Comparison of ENCODE assay signal across 8 cellular contexts in the genomic region with DNA sequence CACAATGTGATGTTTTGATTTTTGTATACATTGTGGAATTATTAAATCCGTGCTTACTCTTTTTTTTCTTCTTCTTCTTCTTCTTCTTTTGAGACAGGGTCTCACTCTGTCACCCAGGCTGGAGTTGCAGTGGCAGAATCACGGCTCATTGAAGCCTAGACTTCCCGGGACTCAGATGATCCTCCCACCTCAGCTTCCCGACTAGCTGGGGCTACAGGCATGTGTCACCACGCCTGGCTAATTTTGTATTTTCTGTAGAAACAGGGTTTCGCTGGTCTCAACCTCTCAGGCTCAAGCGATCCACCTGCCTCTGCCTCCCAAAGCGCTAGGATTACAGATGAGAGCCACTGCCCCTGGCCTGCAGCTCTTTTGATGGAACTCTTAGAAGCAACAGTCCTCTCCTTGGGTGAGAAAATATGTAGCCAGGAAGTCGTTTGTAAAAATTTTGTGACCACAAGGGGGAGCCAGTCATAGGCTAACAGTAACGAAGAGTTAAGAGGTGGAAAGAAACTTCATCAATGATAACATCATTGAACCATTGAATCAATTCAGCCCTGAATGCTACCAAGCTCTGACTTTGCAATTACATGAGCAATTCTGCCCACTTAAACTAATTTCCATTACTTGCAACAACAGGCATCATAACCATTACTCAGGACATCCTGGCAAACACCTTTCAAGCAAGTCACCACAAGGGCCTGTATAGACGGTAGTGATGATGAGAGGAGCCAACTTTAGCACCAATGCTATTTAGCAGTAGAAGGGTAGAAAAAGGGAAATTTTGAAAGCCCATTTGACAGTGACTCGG. TPM values are rescaled to one million over a fixed set of nuclear protein-coding genes. Genes with fewer than 3 reads are reported as not detected.
A peak's percentile ranks its signal among the peaks of the same experiment; 100 is the strongest.
DNase-seq lines count a peak whose midpoint lies in the region; ATAC-seq lines count a peak whose summit lies in the region.

No MANE protein-coding gene starts in this region.

- CTCF ChIA-PET in CD4-positive, alpha-beta memory T cell (lab: Charles Lee; ENCODE audit: partially characterized antibody) = interaction anchor here (0.6 to 7.7 kb wide), 42 partner anchors 8 to 391 kb away, joined by 3 to 221 read pairs (median 4); partner anchors contain the start of gene CMTM7

- H3K4me3 ChIP-seq in CD4-positive, alpha-beta memory T cell (ENCODE audit: low read length in 2 of 2) = no peak overlapping the region

- peaks cover 18 to 28% (median 24%) of the 10 kb centered on the region in 4 donors for H3K4me1 Mint-ChIP-seq in CD4-positive, alpha-beta memory T cell
- H3K4me1 Mint-ChIP-seq in T-helper 2 cell treated with Interferon-gamma antibody and Interleukin-4, amounts not matched to agents 5 μg/mL and 100 μg/mL, for 36 hours (ENCODE audit: low read depth) = peaks cover 43% of the 10 kb centered on the region

- peak overlapping the region in 5 of 7 donors; percentile 18 to 70 (median 33) for H3K27ac Mint-ChIP-seq in CD4-positive, alpha-beta memory T cell
- peak overlapping the region; percentile 54 for H3K27ac Mint-ChIP-seq in T-helper 2 cell treated with Interferon-gamma antibody and Interleukin-4, amounts not matched to agents 5 μg/mL and 100 μg/mL, for 36 hours

- peaks cover 21% of the 10 kb centered on the region for H3K4me1 ChIP-seq in CD4-positive, alpha-beta memory T cell (ENCODE audit: insufficient read depth, low read length)

- no peaks in the 10 kb centered on the region for H3K27me3 ChIP-seq in CD4-positive, alpha-beta memory T cell (ENCODE audit: insufficient read depth, low read length)

- peak overlapping the region in 1 of 8 donors; percentile 21 for H3K4me3 Mint-ChIP-seq in CD4-positive, alpha-beta memory T cell
- H3K4me3 Mint-ChIP-seq in T-helper 2 cell treated with Interferon-gamma antibody and Interleukin-4, amounts not matched to agents 5 μg/mL and 100 μg/mL, for 36 hours = no peak overlapping the region

- ATAC-seq in GM19452 (IDR thresholded peaks at IDR 0.05; ENCODE audit: unreplicated experiment) (peak; percentile 74), GM18520 (IDR thresholded peaks at IDR 0.05; ENCODE audit: unreplicated experiment) (no peak)

- intact Hi-C loops in CD4-positive, alpha-beta memory T cell (cut with micrococcal nuclease) = loop anchor here (1.0 kb wide), 5 partner anchors 16 to 197 kb away; partner anchors contain the start of gene CMTM7

- no peak overlapping the region for H3K27ac ChIP-seq in CD4-positive, alpha-beta memory T cell (ENCODE audit: low read depth, low read length)

- no peaks in the 10 kb centered on the region for H3K9me3 Mint-ChIP-seq in CD4-positive, alpha-beta memory T cell
- no peaks in the 10 kb centered on the region for H3K9me3 Mint-ChIP-seq in T-helper 2 cell treated with Interferon-gamma antibody and Interleukin-4, amounts not matched to agents 5 μg/mL and 100 μg/mL, for 36 hours

- POLR2A ChIA-PET in CD4-positive, alpha-beta memory T cell (lab: Charles Lee; ENCODE audit: partially characterized antibody) = interaction anchor here (0.9 to 4.3 kb wide), 10 partner anchors 16 to 94 kb away, joined by 3 to 27 read pairs (median 5); partner anchors contain the start of gene CMTM7

- no peaks in the 10 kb centered on the region for H3K9me3 ChIP-seq in CD4-positive, alpha-beta memory T cell (ENCODE audit: control insufficient read depth in 1 of 2, low read length in 2 of 2)

- H3K36me3 Mint-ChIP-seq in CD4-positive, alpha-beta memory T cell = no peaks in the 10 kb centered on the region
- peaks cover 4% of the 10 kb centered on the region for H3K36me3 Mint-ChIP-seq in T-helper 2 cell treated with Interferon-gamma antibody and Interleukin-4, amounts not matched to agents 5 μg/mL and 100 μg/mL, for 36 hours (ENCODE audit: low read depth)

- H3K27me3 Mint-ChIP-seq in CD4-positive, alpha-beta memory T cell = no peaks in the 10 kb centered on the region
- H3K27me3 Mint-ChIP-seq in T-helper 2 cell treated with Interferon-gamma antibody and Interleukin-4, amounts not matched to agents 5 μg/mL and 100 μg/mL, for 36 hours (ENCODE audit: low read depth) = peaks cover 3% of the 10 kb centered on the region

- peak; percentile 74 to 78 (median 78) for DNase-seq in CD4-positive, alpha-beta memory T cell
- peak; percentile 67 for DNase-seq in LoVo (ENCODE audit: low spot score)
- peak; percentile 59 for DNase-seq in T-helper 2 cell treated with Interferon-gamma antibody and Interleukin-4, amounts not matched to agents 5 μg/mL and 100 μg/mL, for 36 hours (ENCODE audit: low spot score)
- peak; percentile 83 for DNase-seq in astrocyte of the hippocampus (ENCODE audit: low read depth, low spot score)
- DNase-seq in iPS-NIHi11 (ENCODE audit: low spot score) = peak; percentile 68
- DNase-seq in stimulated activated CD4-positive, alpha-beta T cell treated with anti-CD3 and anti-CD28 coated beads, Interleukin-1b, Interleukin-23, amount 100 ng/mL, for 24 hours (ENCODE audit: low read depth in 4 of 4, low spot score in 1 of 4) = peak; percentile 28 to 67 (median 58)

- no peaks in the 10 kb centered on the region for H3K36me3 ChIP-seq in CD4-positive, alpha-beta memory T cell (ENCODE audit: insufficient read depth, low read length)

RNA-seq across cellular contexts. Expression of gene CMTM7, which starts 16.7 kb away (rescaled TPM):
- total RNA-seq in CD4-positive, alpha-beta memory T cell = 10 to 100 TPM; 44.2 to 48.0 TPM
- polyA plus RNA-seq in CD4-positive, alpha-beta memory T cell = 100 to 1,000 TPM in 1 of 2 donors, 10 to 100 TPM in 1; 83.4 to 137 TPM
